1 cellular context compared by ENCODE assay signal in the genomic region with DNA sequence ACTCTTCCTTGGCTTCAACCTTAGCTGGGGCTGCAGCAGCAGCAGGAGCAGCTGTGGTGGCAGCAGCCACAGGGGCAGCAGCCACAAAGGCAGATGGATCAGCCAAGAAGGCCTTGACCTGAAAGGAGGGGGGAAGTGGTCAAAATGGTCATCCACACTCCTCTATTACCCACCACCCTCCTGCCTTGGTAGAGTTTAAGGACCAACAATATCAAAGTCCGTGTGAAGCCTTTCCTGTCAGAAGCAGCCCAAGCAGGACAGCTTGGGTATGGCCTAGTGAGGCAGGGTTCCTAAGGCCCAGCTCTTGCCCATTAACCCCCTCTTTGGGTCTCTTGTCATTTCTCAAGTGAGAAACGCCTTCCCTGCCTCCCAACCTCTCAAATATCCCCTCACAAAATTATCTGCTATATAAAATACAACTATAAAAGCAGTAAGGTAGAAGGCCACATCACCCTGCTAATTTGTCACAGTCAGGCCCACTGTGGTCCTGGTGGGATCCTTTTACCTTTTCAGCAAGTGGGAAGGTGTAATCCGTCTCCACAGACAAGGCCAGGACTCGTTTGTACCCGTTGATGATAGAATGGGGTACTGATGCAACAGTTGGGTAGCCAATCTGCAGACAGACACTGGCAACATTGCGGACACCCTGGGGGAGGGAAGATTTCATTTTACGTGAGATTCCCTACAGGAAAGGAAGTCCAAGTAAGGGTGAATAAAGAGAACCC.
TF ChIP-seq lines count a peak whose summit lies in the region.

No MANE protein-coding gene starts in this region.

TF ChIP-seq in H1, 55 proteins besides CTCF, POLR2A, EP300 and RAD21:
- peak; percentile 43 for TF ChIP-seq POLR2AphosphoS5 (IDR thresholded peaks at IDR 0.05; ENCODE audit: low read depth, low read length)
